In genomic region chr1:232589809-232590741, GRCh38 we compare ENCODE assay signal across 8 cellular contexts. TPM values are rescaled to one million over a fixed set of nuclear protein-coding genes. Genes with fewer than 3 reads are reported as not detected.
A peak's percentile ranks its signal among the peaks of the same experiment; 100 is the strongest.
DNase-seq lines count a peak whose midpoint lies in the region; ATAC-seq and TF ChIP-seq lines count a peak whose summit lies in the region.

No MANE protein-coding gene starts in this region.

- no peak for TF ChIP-seq POLR2A in NB4 (IDR thresholded peaks at IDR 0.05; ENCODE audit: extremely low read depth, insufficient read length)

- no peaks in the 10 kb centered on the region for H3K36me3 Mint-ChIP-seq in HFFc6 (ENCODE audit: low read depth)

- peaks cover 34% of the 10 kb centered on the region for H3K4me1 ChIP-seq in BLaER1

- no peak for TF ChIP-seq CTCF in NB4 (IDR thresholded peaks at IDR 0.05; ENCODE audit: low read depth, low read length)
- no peak for TF ChIP-seq CTCF in HFFc6 (IDR thresholded peaks at IDR 0.05)

- no peak overlapping the region for H3K9ac ChIP-seq in BLaER1

- H3K9me3 ChIP-seq in BLaER1, result peaks cover 12% of the 10 kb centered on the region; the same call in 1 of the 2 replicates

- H3K27ac Mint-ChIP-seq in HFFc6, result no peak overlapping the region

- H3K4me2 ChIP-seq in BLaER1, result peak overlapping the region; percentile 72

- peaks cover 39% of the 10 kb centered on the region for H3K9me3 Mint-ChIP-seq in HFFc6

- H3K36me3 ChIP-seq in BLaER1, result no peaks in the 10 kb centered on the region

- peak; percentile 40 for ATAC-seq in GM21515 (IDR thresholded peaks at IDR 0.05; ENCODE audit: unreplicated experiment)

- peak; percentile 14 for DNase-seq in NB4 (ENCODE audit: low read depth)
- peak; percentile 83 for DNase-seq in islet precursor cell
- no peak for DNase-seq in GM19238 (ENCODE audit: insufficient read length, low spot score)
- no peak for DNase-seq in activated T-cell treated with anti-CD3 and anti-CD28 coated beads, Interleukin-2, amount 50 U/mL, for 1 hour
- no peak for DNase-seq in GM03348 (ENCODE audit: low spot score)
- DNase-seq in HFFc6, result no peak

- H3K27ac ChIP-seq in BLaER1, result peak overlapping the region; percentile 71

- H3K27me3 Mint-ChIP-seq in HFFc6 (ENCODE audit: insufficient read depth), result no peaks in the 10 kb centered on the region

- H3K4me3 Mint-ChIP-seq in HFFc6, result no peak overlapping the region

- no peaks in the 10 kb centered on the region for H3K27me3 ChIP-seq in BLaER1

- no peaks in the 10 kb centered on the region for H4K20me1 ChIP-seq in BLaER1

- H3K4me3 ChIP-seq in BLaER1 (no peak overlapping the region), NB4 (ENCODE audit: low read depth, low read length) (no peak overlapping the region)

- no peaks in the 10 kb centered on the region for H3K4me1 Mint-ChIP-seq in HFFc6 (ENCODE audit: low read depth)

RNA-seq across cellular contexts. Expression of gene SIPA1L2, which starts 39.9 kb away (rescaled TPM):
- total RNA-seq in HFFc6 (2021; fragmentation: NEBNext Ultra II Directional; extraction: Animal tissue kit (Norgen Biotek cat#: 25700)), result under 1 TPM in 5 of 6 experiments, not detected in 1; 0.02 to 0.05 (median 0.02) TPM

Comparison
In these comparisons a context has a peak if more than half of its experiments do, and no peak if none do; other contexts are left out.
1. DNase-seq: peak in NB4 (single experiment) and islet precursor cell (single experiment); none in GM19238 (single experiment), activated T-cell treated with anti-CD3 and anti-CD28 coated beads, Interleukin-2, amount 50 U/mL, for 1 hour (single experiment), GM03348 (single experiment) and HFFc6 (single experiment).